ENCODE assay signal across 25 cellular contexts in genomic region chr2:96134421-96134820, GRCh38. TPM values are rescaled to one million over a fixed set of nuclear protein-coding genes. Genes with fewer than 3 reads are reported as not detected.
DNase-seq lines count a peak whose midpoint lies in the region; ATAC-seq and TF ChIP-seq lines count a peak whose summit lies in the region.
"Had no signal": no experiment of that assay in that cellular context is flagged by ENCODE, and none has a peak within 500 bp of the region (broad histone marks: within the 10 kb centered on the region; RNA-seq: fewer than 3 reads in every experiment).

No MANE protein-coding gene starts in this region.

- H3K4me1 Mint-ChIP-seq in natural killer cell = peaks cover 0 to 47% of the 10 kb centered on the region in 2 donors
- peaks cover 22 to 26% of the 10 kb centered on the region in 2 donors for H3K4me1 Mint-ChIP-seq in natural killer cell treated with Interleukin-12 subunit alpha and Interleukin-12 subunit beta and Interleukin-15 and Interleukin-18, amount 100 ng/mL, for 72 hours (ENCODE audit: low read depth in 2 of 2)
- H3K4me1 Mint-ChIP-seq in central memory CD8-positive, alpha-beta T cell = peaks cover 51% of the 10 kb centered on the region
- peaks cover 47% of the 10 kb centered on the region for H3K4me1 Mint-ChIP-seq in stimulated activated effector memory CD8-positive, alpha-beta T cell treated with anti-CD3 and anti-CD28 coated beads, Interleukin-12 subunit alpha, Interleukin-12 subunit beta, amount 100 ng/mL, for 72 hours
- peaks cover 10% of the 10 kb centered on the region for H3K4me1 Mint-ChIP-seq in T-helper 17 cell
- H3K4me1 Mint-ChIP-seq: CD14-positive monocyte had no signal

- no peaks in the 10 kb centered on the region for H3K36me3 Mint-ChIP-seq in natural killer cell
- no peaks in the 10 kb centered on the region for H3K36me3 Mint-ChIP-seq in natural killer cell treated with Interleukin-12 subunit alpha and Interleukin-12 subunit beta and Interleukin-15 and Interleukin-18, amount 100 ng/mL, for 72 hours
- H3K36me3 Mint-ChIP-seq in central memory CD8-positive, alpha-beta T cell (ENCODE audit: insufficient read depth) = peaks cover 29% of the 10 kb centered on the region
- peaks cover 73% of the 10 kb centered on the region for H3K36me3 Mint-ChIP-seq in stimulated activated effector memory CD8-positive, alpha-beta T cell treated with anti-CD3 and anti-CD28 coated beads, Interleukin-12 subunit alpha, Interleukin-12 subunit beta, amount 100 ng/mL, for 72 hours
- no peaks in the 10 kb centered on the region for H3K36me3 Mint-ChIP-seq in T-helper 17 cell (ENCODE audit: low read depth)
- H3K36me3 Mint-ChIP-seq: CD14-positive monocyte had no signal

- no peak for TF ChIP-seq CTCF in natural killer cell (IDR thresholded peaks at IDR 0.05)
- TF ChIP-seq CTCF in right atrium auricular region (IDR thresholded peaks at IDR 0.05) = no peak

- no peaks in the 10 kb centered on the region for H3K27me3 ChIP-seq in right atrium auricular region
- H3K27me3 ChIP-seq: BE2C; BLaER1 treated with 17β-estradiol and CSF1 and Interleukin-3, amounts not matched to agents 10 nM and 100 nM had no signal

- H3K27ac ChIP-seq in right atrium auricular region = no peak overlapping the region
- H3K27ac ChIP-seq: A549; BLaER1 treated with 17β-estradiol and CSF1 and Interleukin-3, amounts not matched to agents 10 nM and 100 nM; GM23248 had no signal

- DNase-seq in natural killer cell (no peak), T-helper 17 cell (no peak), right atrium auricular region (ENCODE audit: low spot score) (no peak)
- DNase-seq in natural killer cell treated with Interleukin-12 subunit alpha and Interleukin-12 subunit beta and Interleukin-15 and Interleukin-18, amount 100 ng/mL, for 72 hours (ENCODE audit: low spot score) = no peak
- DNase-seq in central memory CD8-positive, alpha-beta T cell (ENCODE audit: low spot score in 2 of 2) = no peak
- no peak for DNase-seq in stimulated activated effector memory CD8-positive, alpha-beta T cell treated with anti-CD3 and anti-CD28 coated beads, Interleukin-12 subunit alpha, Interleukin-12 subunit beta, amount 100 ng/mL, for 72 hours (ENCODE audit: low spot score in 2 of 2)
- DNase-seq: 8988T; ACHN; AML-193; BE2C; Calu3; CD4-positive, alpha-beta T cell; DMS53; DMS79 treated with DMSO at 0.1 percent for 48 hours; GF-D8; GM23248; H9 had no signal

- intact Hi-C loops in natural killer cell (cut with micrococcal nuclease) = no loop called here

- no peaks in the 10 kb centered on the region for H3K36me3 ChIP-seq in right atrium auricular region
- H3K36me3 ChIP-seq: BE2C; BLaER1 treated with 17β-estradiol and CSF1 and Interleukin-3, amounts not matched to agents 10 nM and 100 nM had no signal

- ATAC-seq in natural killer cell (no peak), T-helper 17 cell (no peak)
- no peak for ATAC-seq in natural killer cell treated with Interleukin-12 subunit alpha and Interleukin-12 subunit beta and Interleukin-15 and Interleukin-18, amount 100 ng/mL, for 72 hours
- no peak for ATAC-seq in central memory CD8-positive, alpha-beta T cell (replicated peaks; ENCODE audit: extremely low read depth, poor library complexity, severe bottlenecking)
- no peak for ATAC-seq in stimulated activated effector memory CD8-positive, alpha-beta T cell treated with anti-CD3 and anti-CD28 coated beads, Interleukin-12 subunit alpha, Interleukin-12 subunit beta, amount 100 ng/mL, for 72 hours
- ATAC-seq: A549, HCT116 had no signal

- no peaks in the 10 kb centered on the region for H3K9me3 Mint-ChIP-seq in natural killer cell
- no peaks in the 10 kb centered on the region for H3K9me3 Mint-ChIP-seq in natural killer cell treated with Interleukin-12 subunit alpha and Interleukin-12 subunit beta and Interleukin-15 and Interleukin-18, amount 100 ng/mL, for 72 hours
- H3K9me3 Mint-ChIP-seq in central memory CD8-positive, alpha-beta T cell = no peaks in the 10 kb centered on the region
- H3K9me3 Mint-ChIP-seq in stimulated activated effector memory CD8-positive, alpha-beta T cell treated with anti-CD3 and anti-CD28 coated beads, Interleukin-12 subunit alpha, Interleukin-12 subunit beta, amount 100 ng/mL, for 72 hours = no peaks in the 10 kb centered on the region
- H3K9me3 Mint-ChIP-seq: CD14-positive monocyte; CD4-positive, alpha-beta T cell; CD8-positive, alpha-beta memory T cell; H9 had no signal

- H3K4me3 Mint-ChIP-seq in natural killer cell = no peak overlapping the region
- no peak overlapping the region for H3K4me3 Mint-ChIP-seq in natural killer cell treated with Interleukin-12 subunit alpha and Interleukin-12 subunit beta and Interleukin-15 and Interleukin-18, amount 100 ng/mL, for 72 hours
- H3K4me3 Mint-ChIP-seq in central memory CD8-positive, alpha-beta T cell = no peak overlapping the region
- H3K4me3 Mint-ChIP-seq in stimulated activated effector memory CD8-positive, alpha-beta T cell treated with anti-CD3 and anti-CD28 coated beads, Interleukin-12 subunit alpha, Interleukin-12 subunit beta, amount 100 ng/mL, for 72 hours = no peak overlapping the region
- no peak overlapping the region for H3K4me3 Mint-ChIP-seq in T-helper 17 cell
- H3K4me3 Mint-ChIP-seq: CD14-positive monocyte; CD4-positive, alpha-beta T cell; CD8-positive, alpha-beta memory T cell; H9 had no signal

- no peak overlapping the region for H3K4me3 ChIP-seq in right atrium auricular region
- H3K4me3 ChIP-seq: A549; BLaER1 treated with 17β-estradiol and CSF1 and Interleukin-3, amounts not matched to agents 10 nM and 100 nM; GM23248 had no signal

- H3K4me1 ChIP-seq in right atrium auricular region = peaks cover 0 to 3% of the 10 kb centered on the region in 2 donors
- H3K4me1 ChIP-seq: A549, BE2C had no signal

- H3K27me3 Mint-ChIP-seq in natural killer cell (ENCODE audit: low read depth in 2 of 2) = no peaks in the 10 kb centered on the region
- H3K27me3 Mint-ChIP-seq in natural killer cell treated with Interleukin-12 subunit alpha and Interleukin-12 subunit beta and Interleukin-15 and Interleukin-18, amount 100 ng/mL, for 72 hours = no peaks in the 10 kb centered on the region
- H3K27me3 Mint-ChIP-seq in central memory CD8-positive, alpha-beta T cell = no peaks in the 10 kb centered on the region
- no peaks in the 10 kb centered on the region for H3K27me3 Mint-ChIP-seq in T-helper 17 cell
- H3K27me3 Mint-ChIP-seq: CD4-positive, alpha-beta T cell had no signal

- H3K9me3 ChIP-seq in T-helper 17 cell (ENCODE audit: control insufficient read depth, low read length, poor library complexity, severe bottlenecking) = no peaks in the 10 kb centered on the region
- H3K9me3 ChIP-seq in right atrium auricular region = no peaks in the 10 kb centered on the region
- H3K9me3 ChIP-seq: A549; BE2C; BLaER1 treated with 17β-estradiol and CSF1 and Interleukin-3, amounts not matched to agents 10 nM and 100 nM had no signal

- H3K27ac Mint-ChIP-seq in natural killer cell (peak overlapping the region; percentile 47 to 79), T-helper 17 cell (no peak overlapping the region)
- H3K27ac Mint-ChIP-seq in natural killer cell treated with Interleukin-12 subunit alpha and Interleukin-12 subunit beta and Interleukin-15 and Interleukin-18, amount 100 ng/mL, for 72 hours = peak overlapping the region in 1 of 2 donors; percentile 50
- H3K27ac Mint-ChIP-seq in central memory CD8-positive, alpha-beta T cell (ENCODE audit: low read depth) = peak overlapping the region; percentile 87
- H3K27ac Mint-ChIP-seq in stimulated activated effector memory CD8-positive, alpha-beta T cell treated with anti-CD3 and anti-CD28 coated beads, Interleukin-12 subunit alpha, Interleukin-12 subunit beta, amount 100 ng/mL, for 72 hours = peak overlapping the region; percentile 58
- H3K27ac Mint-ChIP-seq: CD4-positive, alpha-beta T cell; H9 had no signal

RNA-seq across cellular contexts. Expression of gene ASTL, which starts 3.9 kb away (rescaled TPM):
- total RNA-seq in natural killer cell = 10 to 100 TPM in 1 of 3 donors, 1 to 10 TPM in 2; 5.5 to 11.3 (median 8.8) TPM
- under 1 TPM in 1 of 2 donors, not detected in 1; 0.92 TPM for total RNA-seq in natural killer cell treated with Interleukin-12 subunit alpha and Interleukin-12 subunit beta and Interleukin-15 and Interleukin-18, amount 100 ng/mL, for 72 hours
- total RNA-seq in T-helper 17 cell = 1 to 10 TPM; 4.2 to 7.9 TPM
- total RNA-seq in right atrium auricular region = not detected
- total RNA-seq: Calu3, Daoy, GM23248, H4 had no signal

RNA-seq across cellular contexts. Expression of gene DUSP2, which starts 10.8 kb away (rescaled TPM):
- total RNA-seq in natural killer cell (100 to 1,000 TPM; 300 to 564 (median 432) TPM), T-helper 17 cell (100 to 1,000 TPM; 240 to 319 TPM), right atrium auricular region (1 to 10 TPM; 4.0 to 9.0 TPM)
- 10 to 100 TPM; 30.9 to 52.0 TPM for total RNA-seq in natural killer cell treated with Interleukin-12 subunit alpha and Interleukin-12 subunit beta and Interleukin-15 and Interleukin-18, amount 100 ng/mL, for 72 hours

RNA-seq across cellular contexts. Expression of gene ADRA2B, which starts 18.1 kb away (rescaled TPM):
- total RNA-seq in natural killer cell = 1 to 10 TPM in 1 of 3 donors, under 1 TPM in 2; 0.18 to 1.3 (median 0.38) TPM
- total RNA-seq in natural killer cell treated with Interleukin-12 subunit alpha and Interleukin-12 subunit beta and Interleukin-15 and Interleukin-18, amount 100 ng/mL, for 72 hours = not detected
- 1 to 10 TPM in 1 of 2 donors, under 1 TPM in 1; 0.85 to 2.8 TPM for total RNA-seq in T-helper 17 cell
- 1 to 10 TPM in 1 of 2 donors, under 1 TPM in 1; 0.47 to 1.4 TPM for total RNA-seq in right atrium auricular region
- total RNA-seq: Calu3, Daoy, G401, GM23248, H4 had no signal

Comparison
In these comparisons a context has a peak if more than half of its experiments do, and no peak if none do; other contexts are left out.
1. RNA of gene DUSP2, which starts 10.8 kb away (total RNA-seq): 300 to 564 TPM in natural killer cell and 240 to 319 TPM in T-helper 17 cell; 30.9 to 52.0 TPM in natural killer cell treated with Interleukin-12 subunit alpha and Interleukin-12 subunit beta and Interleukin-15 and Interleukin-18, amount 100 ng/mL, for 72 hours and 4.0 to 9.0 TPM in right atrium auricular region; every median in the first group is over 4 times any median in the second.